ENCODE assay signal across 8 cellular contexts in genomic region chr9:124480621-124480981, GRCh38. TPM values are rescaled to one million over a fixed set of nuclear protein-coding genes. Genes with fewer than 3 reads are reported as not detected.
DNase-seq lines count a peak whose midpoint lies in the region; ATAC-seq and TF ChIP-seq lines count a peak whose summit lies in the region.

No MANE protein-coding gene starts in this region.

- DNase-seq in A673 (ENCODE audit: low spot score) (peak; percentile 78), GM13976 (ENCODE audit: low spot score) (peak; percentile 86), NT2/D1 (ENCODE audit: low read depth, low spot score) (peak; percentile 65), erythroblast (lab: John Stamatoyannopoulos, UW) (peak; percentile 38 to 45), foreskin melanocyte (no peak), prostate gland (ENCODE audit: low spot score) (no peak), NCI-H187 (lab: John Stamatoyannopoulos, UW) (no peak)

- BruUV-seq in A673 (replicated peaks; lab: Mats Ljungman, UMichigan), result no TSS peak

- WGBS in prostate gland, result 40% methylated on average over 7 of the region's 7 CpGs

- no peaks in the 10 kb centered on the region for H3K27me3 ChIP-seq in A673 (replicated peaks; ENCODE audit: insufficient read depth, low read depth, low read length, poor library complexity)
- H3K27me3 ChIP-seq in NT2/D1 (ENCODE audit: insufficient read depth, insufficient read length), result peaks cover 18% of the 10 kb centered on the region
- peaks cover 20% of the 10 kb centered on the region for H3K27me3 ChIP-seq in prostate gland (replicated peaks; ENCODE audit: insufficient read depth)

- H3K27ac ChIP-seq in A673 (ENCODE audit: low read depth, low read length, poor library complexity, severe bottlenecking) (no peak overlapping the region), prostate gland (no peak overlapping the region)

- no peaks in the 10 kb centered on the region for H3K36me3 ChIP-seq in A673 (ENCODE audit: insufficient read depth, low read length, poor library complexity, severe bottlenecking)
- H3K36me3 ChIP-seq in NT2/D1 (ENCODE audit: insufficient read depth, insufficient read length, low read length), result no peaks in the 10 kb centered on the region
- no peaks in the 10 kb centered on the region for H3K36me3 ChIP-seq in prostate gland

- CTCF ChIA-PET in A673 (lab: Charles Lee), result no interaction called here

- peak; percentile 72 for TF ChIP-seq CTCF in A673 (conservative IDR thresholded peaks at IDR 0.05; ENCODE audit: low read depth, low read length)
- peak; percentile 45 for TF ChIP-seq CTCF in GM13976 (IDR thresholded peaks at IDR 0.05; ENCODE audit: borderline replicate concordance, control extremely low read depth, extremely low read depth, insufficient read depth, missing control alignments)
- TF ChIP-seq CTCF in prostate gland (IDR thresholded peaks at IDR 0.05), result no peak

- no peak for TF ChIP-seq POLR2A in erythroblast (IDR thresholded peaks at IDR 0.05; ENCODE audit: low read length)
- TF ChIP-seq POLR2A in prostate gland (IDR thresholded peaks at IDR 0.05), result no peak

- in situ Hi-C loops in GM13976 (cut with MboI; ENCODE audit: low sequenced_read_pairs, unreplicated experiment), result no loop called here

- H3K9me3 ChIP-seq in A673 (ENCODE audit: low read depth, low read length, poor library complexity, severe bottlenecking), result no peaks in the 10 kb centered on the region
- H3K9me3 ChIP-seq in NT2/D1 (ENCODE audit: insufficient read depth, low read length), result no peaks in the 10 kb centered on the region
- H3K9me3 ChIP-seq in prostate gland, result no peaks in the 10 kb centered on the region

- H3K4me1 ChIP-seq in A673 (ENCODE audit: insufficient read depth, low read length, poor library complexity, severe bottlenecking), result peaks cover 18% of the 10 kb centered on the region
- H3K4me1 ChIP-seq in NT2/D1 (ENCODE audit: insufficient read depth, insufficient read length), result peaks cover 34% of the 10 kb centered on the region
- no peaks in the 10 kb centered on the region for H3K4me1 ChIP-seq in prostate gland (replicated peaks)

- POLR2A ChIA-PET in A673 (lab: Charles Lee; ENCODE audit: low non-redundant PET), result no interaction called here

- intact Hi-C loops in A673 (cut with micrococcal nuclease; ENCODE audit: unreplicated experiment), result no loop called here
- intact Hi-C loops in prostate gland (cut with DNase I), result no loop called here

- no peak for ATAC-seq in GM19467 (IDR thresholded peaks at IDR 0.05; ENCODE audit: unreplicated experiment)

- no peak overlapping the region for H3K9ac ChIP-seq in NT2/D1 (ENCODE audit: insufficient read length, low read depth)

- H3K4me3 ChIP-seq in A673 (ENCODE audit: low read depth, low read length, poor library complexity, severe bottlenecking) (no peak overlapping the region), NT2/D1 (ENCODE audit: insufficient read length, low read depth) (no peak overlapping the region), prostate gland (no peak overlapping the region)

RNA-seq across cellular contexts. Expression of gene NR5A1, which starts 26.6 kb away (rescaled TPM):
- not detected in 2 replicates for total RNA-seq in A673 (2021)
- 10 to 100 TPM in 1 of 2 donors, not detected in 1; 88.4 TPM for total RNA-seq in prostate gland

RNA-seq across cellular contexts. Expression of gene ADGRD2, which starts 30.4 kb away (rescaled TPM):
- total RNA-seq in A673 (2021) (not detected in 2 replicates), prostate gland (1 to 10 TPM; 1.0 to 4.0 TPM)

Comparison
In these comparisons a context has a peak if more than half of its experiments do, and no peak if none do; other contexts are left out.
1. DNase-seq: peak in A673 (single experiment), GM13976 (single experiment), NT2/D1 (single experiment) and erythroblast (2 of 2); none in foreskin melanocyte (single experiment), prostate gland (single experiment) and NCI-H187 (0 of 2).
2. CTCF ChIP-seq: peak in A673 (single experiment) and GM13976 (single experiment); none in prostate gland (0 of 4).